In the genomic region with DNA sequence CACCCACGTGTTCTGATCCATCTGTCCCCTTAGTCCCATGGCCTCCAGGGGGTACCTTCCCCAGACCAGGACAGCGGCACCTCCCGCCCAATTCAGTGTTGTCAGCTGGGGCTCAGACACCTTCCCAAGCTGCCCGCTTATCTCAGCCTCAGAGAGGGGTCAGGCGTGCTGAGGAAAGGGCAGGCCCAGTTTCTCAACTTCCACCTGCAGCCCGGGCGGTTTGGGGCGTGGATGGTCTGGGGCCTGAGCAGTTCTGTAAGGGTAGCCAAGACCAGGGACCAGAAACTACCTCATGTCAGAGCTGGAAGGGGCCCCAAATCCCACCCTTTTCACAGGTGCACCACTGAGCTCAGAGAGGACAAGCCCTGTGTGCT, we compare ENCODE assay signal across 13 cellular contexts. TPM values are rescaled to one million over a fixed set of nuclear protein-coding genes. Genes with fewer than 3 reads are reported as not detected.
DNase-seq lines count a peak whose midpoint lies in the region; ATAC-seq and TF ChIP-seq lines count a peak whose summit lies in the region.
"Had no signal": no experiment of that assay in that cellular context is flagged by ENCODE, and none has a peak within 500 bp of the region (broad histone marks: within the 10 kb centered on the region; RNA-seq: fewer than 3 reads in every experiment).

No MANE protein-coding gene starts in this region.

- no peaks in the 10 kb centered on the region for H3K9me3 Mint-ChIP-seq in progenitor cell of endocrine pancreas (ENCODE audit: low read depth)
- H3K9me3 Mint-ChIP-seq: activated CD8-positive, alpha-beta T cell treated with anti-CD3 and anti-CD28 coated beads for 36 hours; T-helper 2 cell treated with Interferon-gamma antibody and Interleukin-4, amounts not matched to agents 5 μg/mL and 100 μg/mL, for 36 hours had no signal

- no peak overlapping the region for H3K4me3 Mint-ChIP-seq in progenitor cell of endocrine pancreas (ENCODE audit: low read depth)
- H3K4me3 Mint-ChIP-seq: activated CD8-positive, alpha-beta T cell treated with anti-CD3 and anti-CD28 coated beads for 36 hours; T-helper 2 cell treated with Interferon-gamma antibody and Interleukin-4, amounts not matched to agents 5 μg/mL and 100 μg/mL, for 36 hours had no signal

- H3K4me3 ChIP-seq in cardiac muscle cell (no peak overlapping the region), aorta (ENCODE audit: low read length in 2 of 2) (no peak overlapping the region)
- H3K4me3 ChIP-seq: skin epidermis had no signal

- WGBS in aorta, 2 donors = 84 to 85% methylated on average over 8 of the region's 8 CpGs

- H3K4me1 ChIP-seq in cardiac muscle cell (ENCODE audit: low read depth) (peaks cover 14% of the 10 kb centered on the region), aorta (ENCODE audit: control insufficient read depth in 1 of 2, insufficient read depth in 2 of 2, low read length in 2 of 2) (peaks cover 0 to 3% of the 10 kb centered on the region in 2 donors)

- H3K27ac ChIP-seq in cardiac muscle cell (peak overlapping the region; percentile 92), aorta (ENCODE audit: low read depth in 1 of 2, low read length in 2 of 2) (peak overlapping the region; percentile 29 to 97)

- peak; percentile 10 for ATAC-seq in Right ventricle myocardium inferior
- ATAC-seq in aorta (ENCODE audit: low FRiP score) = no peak
- no peak for ATAC-seq in HG03139 (IDR thresholded peaks at IDR 0.05; ENCODE audit: unreplicated experiment)
- ATAC-seq: activated CD8-positive, alpha-beta T cell treated with anti-CD3 and anti-CD28 coated beads for 36 hours had no signal

- peak overlapping the region; percentile 87 for H3K27ac Mint-ChIP-seq in progenitor cell of endocrine pancreas
- H3K27ac Mint-ChIP-seq: activated CD8-positive, alpha-beta T cell treated with anti-CD3 and anti-CD28 coated beads for 36 hours; T-helper 2 cell treated with Interferon-gamma antibody and Interleukin-4, amounts not matched to agents 5 μg/mL and 100 μg/mL, for 36 hours had no signal

- no peaks in the 10 kb centered on the region for H3K36me3 Mint-ChIP-seq in progenitor cell of endocrine pancreas (ENCODE audit: insufficient read depth)

- no peaks in the 10 kb centered on the region for H3K36me3 ChIP-seq in cardiac muscle cell
- H3K36me3 ChIP-seq in aorta (ENCODE audit: control insufficient read depth in 1 of 2, insufficient read depth in 2 of 2, low read length in 1 of 2) = no peaks in the 10 kb centered on the region

- H3K9me3 ChIP-seq in cardiac muscle cell (ENCODE audit: low read depth) = no peaks in the 10 kb centered on the region
- no peaks in the 10 kb centered on the region for H3K9me3 ChIP-seq in aorta (ENCODE audit: control insufficient read depth, low read length)

- H3K27me3 ChIP-seq in cardiac muscle cell (no peaks in the 10 kb centered on the region), aorta (ENCODE audit: control insufficient read depth in 1 of 2, insufficient read depth in 2 of 2, low read length in 1 of 2) (no peaks in the 10 kb centered on the region)

- TF ChIP-seq CTCF in cardiac muscle cell (IDR thresholded peaks at IDR 0.05; ENCODE audit: low read depth, low read length) (no peak), progenitor cell of endocrine pancreas (IDR thresholded peaks at IDR 0.05; ENCODE audit: unreplicated experiment) (no peak)

- no peaks in the 10 kb centered on the region for H3K27me3 Mint-ChIP-seq in progenitor cell of endocrine pancreas
- H3K27me3 Mint-ChIP-seq: activated CD8-positive, alpha-beta T cell treated with anti-CD3 and anti-CD28 coated beads for 36 hours had no signal

- peaks cover 25% of the 10 kb centered on the region for H3K4me1 Mint-ChIP-seq in progenitor cell of endocrine pancreas (ENCODE audit: low read depth)

- DNase-seq in Right ventricle myocardium inferior (ENCODE audit: missing footprints) = peak; percentile 66
- no peak for DNase-seq in cardiac septum (ENCODE audit: low spot score)
- DNase-seq in cardiac muscle cell (ENCODE audit: low read depth in 1 of 2, low spot score in 1 of 2) = peak in 1 of 2 donors; percentile 43
- DNase-seq in progenitor cell of endocrine pancreas (ENCODE audit: low spot score, unreplicated experiment) = no peak
- peak in 1 of 2 donors; percentile 46 for DNase-seq in aorta
- no peak for DNase-seq in amniotic stem cell (lab: John Stamatoyannopoulos, UW)
- no peak for DNase-seq in NCI-H345 (lab: John Stamatoyannopoulos, UW)
- DNase-seq: activated CD8-positive, alpha-beta T cell treated with anti-CD3 and anti-CD28 coated beads for 36 hours; activated naive CD4-positive, alpha-beta T cell treated with Interleukin-2 at 50 U/mL for 16 hours; NCI-H2171 treated with DMSO at 0.1 percent for 48 hours had no signal

- intact Hi-C loops in Right ventricle myocardium inferior (cut with DNase I) = no loop called here
- intact Hi-C loops in cardiac septum (cut with DNase I) = no loop called here
- intact Hi-C loops in aorta (cut with DNase I) = no loop called here

RNA-seq across cellular contexts. Expression of a gene that starts 5.1 kb away (rescaled TPM):
- total RNA-seq in Right ventricle myocardium inferior (200 TPM), cardiac septum (87.6 TPM), cardiac muscle cell (41.0 and 66.3 TPM in 2 replicates), progenitor cell of endocrine pancreas (23.4 and 26.7 TPM in 2 replicates), aorta (10 to 100 TPM; 94.6 to 97.4 TPM)
- polyA plus RNA-seq in cardiac muscle cell (36.0 and 41.7 TPM in 2 replicates), aorta (10 to 100 TPM; 22.8 to 93.8 TPM)

RNA-seq across cellular contexts. Expression of a gene that starts 8.3 kb away (rescaled TPM):
- total RNA-seq in Right ventricle myocardium inferior (6.7 TPM), cardiac septum (6.4 TPM), cardiac muscle cell (16.3 and 29.3 TPM in 2 replicates), progenitor cell of endocrine pancreas (14.1 and 15.7 TPM in 2 replicates), aorta (10 to 100 TPM; 16.1 to 23.4 TPM)
- polyA plus RNA-seq in cardiac muscle cell (20.5 and 30.5 TPM in 2 replicates), aorta (10 to 100 TPM; 68.6 to 69.7 TPM)

RNA-seq across cellular contexts. Expression of a gene that starts 21.1 kb away (rescaled TPM):
- 33.1 TPM for total RNA-seq in Right ventricle myocardium inferior
- total RNA-seq in cardiac septum = 19.8 TPM
- 20.9 and 34.8 TPM in 2 replicates for total RNA-seq in cardiac muscle cell
- polyA plus RNA-seq in cardiac muscle cell = 17.7 and 17.9 TPM in 2 replicates
- 32.9 and 33.3 TPM in 2 replicates for total RNA-seq in progenitor cell of endocrine pancreas
- total RNA-seq in aorta = 10 to 100 TPM; 48.7 to 64.0 TPM
- polyA plus RNA-seq in aorta = 10 to 100 TPM; 40.8 to 62.6 TPM

RNA-seq across cellular contexts. Expression of a gene that starts 34.5 kb away (rescaled TPM):
- 9.0 TPM for total RNA-seq in Right ventricle myocardium inferior
- total RNA-seq in cardiac septum = 3.3 TPM
- 17.6 and 21.3 TPM in 2 replicates for total RNA-seq in cardiac muscle cell
- polyA plus RNA-seq in cardiac muscle cell = 14.5 and 22.3 TPM in 2 replicates
- total RNA-seq in progenitor cell of endocrine pancreas = 9.3 and 11.9 TPM in 2 replicates
- 1 to 10 TPM; 2.7 to 6.0 TPM for total RNA-seq in aorta
- 1 to 10 TPM; 4.4 to 10.0 TPM for polyA plus RNA-seq in aorta
